In the genomic region with DNA sequence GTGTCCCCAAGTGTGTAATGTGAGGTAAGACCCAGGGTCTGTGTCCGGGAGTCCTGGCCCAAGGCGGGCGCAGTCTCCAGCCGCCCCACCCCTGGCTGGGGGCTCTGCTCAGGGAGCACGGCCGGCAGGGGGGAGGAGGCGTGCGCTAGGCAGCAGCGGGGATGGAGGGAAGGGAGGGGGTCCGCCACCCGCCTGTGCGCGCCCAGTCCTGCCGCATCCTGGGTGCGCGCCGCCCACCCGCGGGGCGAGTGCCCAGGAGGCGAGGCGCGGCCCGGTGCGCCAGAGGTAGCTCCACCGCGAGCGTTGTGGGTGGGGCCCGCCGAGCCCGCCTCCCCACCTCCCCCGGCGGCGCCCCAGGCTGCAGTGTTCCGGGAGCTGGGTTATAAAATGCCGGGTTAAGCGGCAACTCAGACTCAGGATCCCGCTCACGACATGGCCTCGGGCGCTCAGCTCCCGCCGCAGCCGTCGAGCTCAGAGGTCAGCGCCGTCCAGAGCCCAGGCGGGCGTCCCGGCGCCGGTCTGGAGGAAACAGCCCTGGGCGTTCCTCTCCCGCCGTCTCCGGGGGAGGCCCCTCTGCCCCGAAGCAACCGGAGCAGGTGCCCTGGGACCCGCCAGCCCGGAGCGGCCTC, we compare ENCODE assay signal across 8 cellular contexts. TPM values are rescaled to one million over a fixed set of nuclear protein-coding genes. Genes with fewer than 3 reads are reported as not detected.
DNase-seq lines count a peak whose midpoint lies in the region; ATAC-seq and TF ChIP-seq lines count a peak whose summit lies in the region.

A gene with protein sequence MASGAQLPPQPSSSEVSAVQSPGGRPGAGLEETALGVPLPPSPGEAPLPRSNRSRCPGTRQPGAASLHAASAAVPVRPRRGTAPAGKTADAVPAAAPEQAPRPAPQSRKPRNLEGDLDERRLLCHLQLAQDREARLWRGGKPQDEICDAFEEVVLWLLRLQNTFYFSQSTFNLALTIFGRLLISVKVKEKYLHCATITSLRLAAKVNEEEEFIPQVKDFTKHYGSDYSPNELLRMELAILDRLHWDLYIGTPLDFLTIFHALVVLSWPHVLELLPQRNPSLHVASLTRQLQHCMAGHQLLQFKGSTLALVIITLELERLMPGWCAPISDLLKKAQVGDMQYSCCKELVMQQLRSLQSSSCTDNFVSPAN (plus strand): TSS at position 363 of the 629 bp plus-strand sequence. CDS start 70 bp downstream, at position 433.

- ATAC-seq in GM18909 (IDR thresholded peaks at IDR 0.05; ENCODE audit: poor library complexity, unreplicated experiment): peak; percentile 31
- peak; percentile 42 for ATAC-seq in gastroesophageal sphincter

- H3K36me3 ChIP-seq in gastroesophageal sphincter: peaks cover 0 to 4% of the 10 kb centered on the region in 2 donors

- peaks cover 54% of the 10 kb centered on the region for H3K27me3 ChIP-seq in gastroesophageal sphincter

- WGBS in gastroesophageal sphincter (ENCODE audit: low coverage in 1 of 2), 2 donors: 0% methylated on average over 11 of the region's 61 CpGs; no CpG with 5 or more reads in 1 of the 2 donors

- peak within 1 kb of the TSS; percentile 59 for H3K4me3 ChIP-seq in Jurkat, Clone E6-1 (ENCODE audit: low read length)
- peak within 1 kb of the TSS; percentile 1 to 52 for H3K4me3 ChIP-seq in gastroesophageal sphincter

- H3K4me1 ChIP-seq in gastroesophageal sphincter: peaks cover 0 to 12% (median 10%) of the 10 kb centered on the region in 3 donors

- H3K9me3 ChIP-seq in gastroesophageal sphincter: peaks cover 0 to 11% (median 0%) of the 10 kb centered on the region in 3 donors

- TF ChIP-seq EP300 in gastroesophageal sphincter (IDR thresholded peaks at IDR 0.05): no peak

- DNase-seq in Jurkat, Clone E6-1 (ENCODE audit: low read depth, low spot score): no peak
- DNase-seq in activated T-helper 1 cell treated with Interleukin-2 at 50 U/mL for 16 hours (ENCODE audit: low read depth) (peak; percentile 64), retina (peak; percentile 69), NK-92 (lab: John Stamatoyannopoulos, UW; ENCODE audit: unreplicated experiment) (no peak), NCI-H1048 (lab: John Stamatoyannopoulos, UW) (no peak), SHP77 (lab: John Stamatoyannopoulos, UW) (no peak)

- H3K27ac ChIP-seq in gastroesophageal sphincter: peak within 1 kb of the TSS in 1 of 4 donors; percentile 0

- no peak for TF ChIP-seq CTCF in gastroesophageal sphincter (IDR thresholded peaks at IDR 0.05)

- TF ChIP-seq POLR2A in gastroesophageal sphincter (IDR thresholded peaks at IDR 0.05): no peak

RNA-seq across cellular contexts. Expression of the gene that starts here (rescaled TPM):
- 14.3 TPM for polyA plus RNA-seq in Jurkat, Clone E6-1 (2012; ENCODE audit: insufficient read depth, insufficient read length)
- not detected for total RNA-seq in gastroesophageal sphincter

Comparison
In these comparisons a context has a peak if more than half of its experiments do, and no peak if none do; other contexts are left out.
1. Peak in ATAC-seq and H3K4me3 ChIP-seq in gastroesophageal sphincter; RNA of the gene not detected or under 1 TPM.
2. DNase-seq: peak in activated T-helper 1 cell treated with Interleukin-2 at 50 U/mL for 16 hours (single experiment) and retina (single experiment); none in Jurkat, Clone E6-1 (single experiment), NK-92 (single experiment), NCI-H1048 (single experiment) and SHP77 (0 of 2).